20 cellular contexts compared by ENCODE assay signal in the genomic region with DNA sequence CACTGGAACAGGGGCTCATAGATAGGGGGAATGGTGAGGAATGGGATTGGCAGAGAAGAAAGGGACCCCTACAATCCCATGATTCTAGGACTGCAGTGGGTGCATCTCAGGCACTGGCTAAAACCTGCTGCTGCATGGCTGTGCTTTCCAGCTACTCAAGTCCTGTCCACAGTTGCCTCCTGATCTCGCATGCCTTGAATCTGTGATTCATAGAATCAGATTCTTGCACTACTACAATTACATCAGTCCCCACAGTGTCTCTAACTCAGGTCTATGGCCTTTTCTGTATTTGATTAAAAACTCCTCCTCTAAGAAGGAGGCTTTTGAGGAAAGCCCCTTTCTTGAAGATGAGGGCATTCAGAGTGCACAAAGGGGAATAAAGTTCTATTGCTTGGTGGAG.
DNase-seq lines count a peak whose midpoint lies in the region; ATAC-seq and TF ChIP-seq lines count a peak whose summit lies in the region.
"Had no signal": no experiment of that assay in that cellular context is flagged by ENCODE, and none has a peak within 500 bp of the region (broad histone marks: within the 10 kb centered on the region; RNA-seq: fewer than 3 reads in every experiment).

No MANE protein-coding gene starts in this region.

- TF ChIP-seq CTCF in AG10803 (conservative IDR thresholded peaks at IDR 0.05; ENCODE audit: low read length) (no peak), PC-3 (conservative IDR thresholded peaks at IDR 0.05; ENCODE audit: low read depth, low read length) (no peak), epithelial cell of proximal tubule (conservative IDR thresholded peaks at IDR 0.05; ENCODE audit: low read depth, low read length) (no peak)

- intact Hi-C loops in PC-3 (cut with micrococcal nuclease) = no loop called here

- H3F3A ChIP-seq in PC-3 (ENCODE audit: low read length, unreplicated experiment) = no peaks in the 10 kb centered on the region

- no peaks in the 10 kb centered on the region for H4K20me1 ChIP-seq in PC-3 (ENCODE audit: low read length)

- H3K4me1 ChIP-seq in PC-3 (ENCODE audit: insufficient read depth, low read length) = peaks cover 43% of the 10 kb centered on the region
- H3K4me1 ChIP-seq: A549, BE2C had no signal

- no peak overlapping the region for H3K4me2 ChIP-seq in PC-3 (ENCODE audit: low read length)
- H3K4me2 ChIP-seq: A549 had no signal

- H3K9me3 ChIP-seq in PC-3 (ENCODE audit: low read length) = no peaks in the 10 kb centered on the region
- H3K9me3 ChIP-seq: BE2C had no signal

- H3K4me3 ChIP-seq in AG10803 (ENCODE audit: low read length) (no peak overlapping the region), PC-3 (ENCODE audit: low read length) (no peak overlapping the region), epithelial cell of proximal tubule (ENCODE audit: low read depth, low read length) (no peak overlapping the region)
- H3K4me3 ChIP-seq: A549 had no signal

- no peak overlapping the region; the same call in 1 of the 2 replicates for H3K9ac ChIP-seq in PC-3 (ENCODE audit: low read length)

- H3K36me3 ChIP-seq in PC-3 (ENCODE audit: low read depth, low read length) = no peaks in the 10 kb centered on the region
- H3K36me3 ChIP-seq: BE2C had no signal

- CTCF ChIA-PET in PC-3 (lab: Charles Lee) = no interaction called here

- H3K9me2 ChIP-seq in PC-3 (replicated peaks; ENCODE audit: low read length) = no peaks in the 10 kb centered on the region

- H3K27me3 ChIP-seq in PC-3 (ENCODE audit: low read length) = no peaks in the 10 kb centered on the region
- H3K27me3 ChIP-seq: BE2C had no signal

- BruUV-seq in PC-3 (replicated peaks; lab: Mats Ljungman, UMichigan) = no TSS peak

- no peak overlapping the region for H2AFZ ChIP-seq in PC-3 (ENCODE audit: low read length)

- POLR2A ChIA-PET in PC-3 (lab: Charles Lee; ENCODE audit: unreplicated experiment) = no interaction called here

- peak overlapping the region; percentile 92 for H3K27ac ChIP-seq in PC-3 (ENCODE audit: low read length)
- H3K27ac ChIP-seq: A549 had no signal

- H3K79me2 ChIP-seq in PC-3 (ENCODE audit: low read length) = no peaks in the 10 kb centered on the region

- DNase-seq in AG10803 (ENCODE audit: low read depth) (peak; percentile 65), PC-3 (peak; percentile 42), epithelial cell of proximal tubule (ENCODE audit: low read depth) (peak; percentile 32), myocyte (ENCODE audit: low read depth) (peak; percentile 34), NCI-H2171 (lab: John Stamatoyannopoulos, UW) (no peak), anterior cingulate cortex (lab: John Stamatoyannopoulos, UW) (no peak)
- no peak for DNase-seq in stimulated activated CD4-positive, alpha-beta T cell treated with anti-CD3 and anti-CD28 coated beads, Interleukin-1b, Interleukin-23, amount 100 ng/mL, for 48 hours
- DNase-seq: BE2C; CD8-positive, alpha-beta T cell; DND-41; GF-D8; MM.1S; NCI-H1105; NCI-H187; NCI-H774; SHP77 had no signal

- no peak for ATAC-seq in PC-3
- ATAC-seq in HG02571 (IDR thresholded peaks at IDR 0.05; ENCODE audit: unreplicated experiment) = no peak
- ATAC-seq: A549; CD8-positive, alpha-beta T cell; HepG2; Panc1 had no signal

Comparison
In these comparisons a context has a peak if more than half of its experiments do, and no peak if none do; other contexts are left out.
1. DNase-seq: peak in AG10803 (single experiment), PC-3 (single experiment), epithelial cell of proximal tubule (single experiment) and myocyte (single experiment); none in NCI-H2171 (single experiment), stimulated activated CD4-positive, alpha-beta T cell treated with anti-CD3 and anti-CD28 coated beads, Interleukin-1b, Interleukin-23, amount 100 ng/mL, for 48 hours (single experiment) and anterior cingulate cortex (0 of 58).